ENCODE assay signal across 19 cellular contexts in the genomic region with DNA sequence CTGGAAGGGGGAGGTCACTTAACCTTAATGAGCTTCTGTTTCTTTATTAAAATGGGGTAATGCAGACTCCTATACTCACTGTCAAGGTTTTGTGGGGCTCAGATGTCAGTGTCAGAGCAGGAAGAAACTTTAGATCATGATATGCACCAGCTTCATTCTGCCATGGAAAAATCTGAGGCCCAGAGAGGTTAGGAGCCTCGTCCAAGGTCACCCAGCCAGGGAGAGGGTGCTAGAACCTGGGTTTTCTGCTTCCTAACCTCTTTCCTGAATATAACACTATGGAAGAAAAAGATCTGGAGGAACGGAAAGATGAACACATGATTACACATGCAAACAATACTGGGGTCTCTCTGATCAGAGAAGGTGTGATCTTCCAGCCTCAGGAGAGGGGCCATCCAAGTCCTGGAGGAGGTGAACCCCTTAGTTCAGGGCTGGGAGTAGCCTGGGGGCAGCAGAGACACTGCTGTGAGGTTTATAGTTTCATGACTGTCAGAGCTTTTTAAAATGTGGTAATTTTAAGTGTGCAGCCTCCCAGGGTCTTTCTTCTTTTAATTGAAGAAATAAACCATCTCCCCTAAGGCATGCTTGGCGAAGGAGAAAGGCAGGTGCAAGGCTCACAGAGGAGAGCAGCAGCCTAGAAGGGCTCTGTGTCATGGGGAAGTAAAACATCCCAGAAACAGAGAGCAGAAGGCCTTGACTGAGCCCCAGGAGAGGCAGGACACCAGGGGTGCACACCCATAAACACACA. TPM values are rescaled to one million over a fixed set of nuclear protein-coding genes. Genes with fewer than 3 reads are reported as not detected.
"Had no signal": no experiment of that assay in that cellular context is flagged by ENCODE, and none has a peak within 500 bp of the region (broad histone marks: within the 10 kb centered on the region; RNA-seq: fewer than 3 reads in every experiment).

No MANE protein-coding gene starts in this region.

- H3K27me3 Mint-ChIP-seq: stimulated activated naive CD8-positive, alpha-beta T cell treated with anti-CD3 and anti-CD28 coated beads, Interleukin-15, Interleukin-2, amounts not matched to agents 100 ng/mL and 50 ng/mL, for 24 hours had no signal

- H3K36me3 Mint-ChIP-seq: activated naive CD8-positive, alpha-beta T cell treated with anti-CD3 and anti-CD28 coated beads, Interleukin-2, amount 10 ng/mL, durations not matched to agents 7 days and 5 days; memory B cell; WTC11 had no signal

- H3K4me3 ChIP-seq: esophagus squamous epithelium, gastrocnemius medialis, prostate gland, right atrium auricular region, thyroid gland had no signal

- ATAC-seq: activated T-cell treated with anti-CD3 and anti-CD28 coated beads, Interleukin-2, amount 50 U/mL, for 4 hours; WTC11 had no signal

- H3K27me3 ChIP-seq: esophagus squamous epithelium, gastrocnemius medialis, right atrium auricular region, thyroid gland had no signal

- H3K9me3 Mint-ChIP-seq: activated naive CD4-positive, alpha-beta T cell treated with anti-CD3 and anti-CD28 coated beads for 36 hours; activated naive CD8-positive, alpha-beta T cell treated with anti-CD3 and anti-CD28 coated beads, Interleukin-2, amount 10 ng/mL, durations not matched to agents 7 days and 5 days; activated T-cell treated with anti-CD3 and anti-CD28 coated beads, Interleukin-2, amount 50 U/mL, for 4 hours; endodermal cell; memory B cell; stimulated activated naive CD8-positive, alpha-beta T cell treated with anti-CD3 and anti-CD28 coated beads, Interleukin-15, Interleukin-2, amounts not matched to agents 100 ng/mL and 50 ng/mL, for 24 hours; WTC11 had no signal

- H3K9me3 ChIP-seq: esophagus squamous epithelium, gastrocnemius medialis, prostate gland, right atrium auricular region, thyroid gland had no signal

- H3K4me1 Mint-ChIP-seq: memory B cell had no signal

- DNase-seq: activated CD4-positive, alpha-beta T cell treated with anti-CD3 and anti-CD28 coated beads, Interleukin-2, amount 50 U/mL, for 48 hours; activated CD8-positive, alpha-beta memory T cell treated with anti-CD3 and anti-CD28 coated beads, Interleukin-2, amount 50 U/mL, for 48 hours; activated naive CD4-positive, alpha-beta T cell treated with anti-CD3 and anti-CD28 coated beads for 36 hours; activated naive CD8-positive, alpha-beta T cell treated with anti-CD3 and anti-CD28 coated beads, Interleukin-2, amount 10 ng/mL, durations not matched to agents 7 days and 5 days; activated T-cell treated with anti-CD3 and anti-CD28 coated beads, Interleukin-2, amount 50 U/mL, for 4 hours; amniotic stem cell; cortex of kidney; endodermal cell; esophagus squamous epithelium; gastrocnemius medialis; stimulated activated CD4-positive, alpha-beta T cell treated with anti-CD3 and anti-CD28 coated beads, Interleukin-4, amount 100 ng/mL, for 24 hours; T-helper 9 cell had no signal

- H3K4me3 Mint-ChIP-seq: activated naive CD4-positive, alpha-beta T cell treated with anti-CD3 and anti-CD28 coated beads for 36 hours; activated naive CD8-positive, alpha-beta T cell treated with anti-CD3 and anti-CD28 coated beads, Interleukin-2, amount 10 ng/mL, durations not matched to agents 7 days and 5 days; activated T-cell treated with anti-CD3 and anti-CD28 coated beads, Interleukin-2, amount 50 U/mL, for 4 hours; endodermal cell; memory B cell; stimulated activated naive CD8-positive, alpha-beta T cell treated with anti-CD3 and anti-CD28 coated beads, Interleukin-15, Interleukin-2, amounts not matched to agents 100 ng/mL and 50 ng/mL, for 24 hours; WTC11 had no signal

- H3K36me3 ChIP-seq: esophagus squamous epithelium, gastrocnemius medialis, prostate gland, right atrium auricular region, thyroid gland had no signal

- H3K27ac ChIP-seq: esophagus squamous epithelium, gastrocnemius medialis, prostate gland, right atrium auricular region, thyroid gland had no signal

- H3K27ac Mint-ChIP-seq: activated naive CD4-positive, alpha-beta T cell treated with anti-CD3 and anti-CD28 coated beads for 36 hours; activated naive CD8-positive, alpha-beta T cell treated with anti-CD3 and anti-CD28 coated beads, Interleukin-2, amount 10 ng/mL, durations not matched to agents 7 days and 5 days; endodermal cell; memory B cell; stimulated activated naive CD8-positive, alpha-beta T cell treated with anti-CD3 and anti-CD28 coated beads, Interleukin-15, Interleukin-2, amounts not matched to agents 100 ng/mL and 50 ng/mL, for 24 hours; WTC11 had no signal

RNA-seq across cellular contexts. Expression of a gene that starts 10.2 kb away (rescaled TPM):
- total RNA-seq: endodermal cell, osteocyte, WTC11 had no signal
